ENCODE assay signal across 24 cellular contexts in the genomic region with DNA sequence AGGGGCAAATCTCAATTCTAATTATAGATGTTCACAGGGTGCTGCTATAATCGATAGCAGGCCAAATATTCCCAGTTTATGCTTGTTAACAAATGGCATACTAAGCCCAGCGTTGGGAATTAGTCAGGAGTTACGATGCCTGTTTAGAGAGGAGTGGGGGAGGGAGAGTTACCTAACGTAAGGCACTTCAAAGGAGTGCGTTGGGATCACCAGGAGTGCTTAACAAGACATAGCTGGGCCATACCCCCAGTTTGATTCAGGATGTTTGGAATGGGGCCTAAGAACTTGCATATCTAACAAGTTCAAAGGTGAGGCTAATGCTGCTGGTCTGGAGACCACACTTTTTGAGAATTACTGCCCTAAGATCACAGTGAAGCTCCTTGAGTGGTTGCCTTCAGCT.
"Had no signal": no experiment of that assay in that cellular context is flagged by ENCODE, and none has a peak within 500 bp of the region (broad histone marks: within the 10 kb centered on the region; RNA-seq: fewer than 3 reads in every experiment).

No MANE protein-coding gene starts in this region.

- H3K27ac ChIP-seq: breast epithelium, Peyer's patch, RWPE1 had no signal

- H3K4me1 ChIP-seq: breast epithelium, Peyer's patch had no signal

- H3K27me3 ChIP-seq: breast epithelium, Peyer's patch had no signal

- H3K9me3 ChIP-seq: breast epithelium, Peyer's patch had no signal

- H3K4me3 Mint-ChIP-seq: activated CD4-positive, alpha-beta memory T cell treated with anti-CD3 and anti-CD28 coated beads, Interleukin-2, amount 10 ng/mL, durations not matched to agents 7 days and 5 days; activated CD4-positive, alpha-beta T cell treated with anti-CD3 and anti-CD28 coated beads for 36 hours had no signal

- H3K4me3 ChIP-seq: breast epithelium, Peyer's patch had no signal

- H3K36me3 ChIP-seq: breast epithelium, Peyer's patch had no signal

- H3K9me3 Mint-ChIP-seq: activated CD4-positive, alpha-beta memory T cell treated with anti-CD3 and anti-CD28 coated beads, Interleukin-2, amount 10 ng/mL, durations not matched to agents 7 days and 5 days; activated T-helper 2 cell treated with anti-CD3 and anti-CD28 coated beads, Interferon-gamma antibody, Interleukin-2, Interleukin-4, amounts not matched to agents 10 μg/mL and 5 μg/mL and 100 μg/mL, durations not matched to agents 14 hours and 24 hours and 36 hours had no signal

- FAIRE-seq: TTC549 had no signal

- H3K27ac Mint-ChIP-seq: activated CD4-positive, alpha-beta memory T cell treated with anti-CD3 and anti-CD28 coated beads, Interleukin-2, amount 10 ng/mL, durations not matched to agents 7 days and 5 days; activated CD4-positive, alpha-beta T cell treated with anti-CD3 and anti-CD28 coated beads for 36 hours; activated T-helper 2 cell treated with anti-CD3 and anti-CD28 coated beads, Interferon-gamma antibody, Interleukin-2, Interleukin-4, amounts not matched to agents 10 μg/mL and 5 μg/mL and 100 μg/mL, durations not matched to agents 14 hours and 24 hours and 36 hours had no signal

- DNase-seq: activated CD4-positive, alpha-beta memory T cell treated with anti-CD3 and anti-CD28 coated beads, Interleukin-2, amount 10 ng/mL, durations not matched to agents 7 days and 5 days; activated CD4-positive, alpha-beta T cell treated with anti-CD3 and anti-CD28 coated beads for 36 hours; activated CD4-positive, alpha-beta T cell treated with anti-CD3 and anti-CD28 coated beads, Interleukin-2, amount 50 U/mL, for 1 hour; activated gamma-delta T cell treated with Interleukin-2 at 50 U/mL for 16 hours; activated naive CD4-positive, alpha-beta T cell treated with anti-CD3 and anti-CD28 coated beads, Interleukin-2, amount 50 U/mL, for 16 hours; activated T-cell treated with anti-CD3 and anti-CD28 coated beads for 4 hours; activated T-cell treated with anti-CD3 and anti-CD28 coated beads, Interleukin-2, amount 50 U/mL, for 48 hours; aorta; caudate nucleus; KG1; NCI-H1092; NCI-H1417; NCI-H1930; NCI-H345; NCI-H510A treated with DMSO at 0.1 percent for 48 hours; NCI-H69; Peyer's patch; SHP77 treated with DMSO at 0.1 percent for 48 hours; T-helper 2 cell; T1000 had no signal

- H3K27me3 Mint-ChIP-seq: activated CD4-positive, alpha-beta T cell treated with anti-CD3 and anti-CD28 coated beads for 36 hours had no signal

- ATAC-seq: activated CD4-positive, alpha-beta T cell treated with anti-CD3 and anti-CD28 coated beads for 36 hours had no signal
